Comparison of ENCODE assay signal across 8 cellular contexts in genomic region chr17:79810138-79811027, GRCh38. TPM values are rescaled to one million over a fixed set of nuclear protein-coding genes. Genes with fewer than 3 reads are reported as not detected.
A peak's percentile ranks its signal among the peaks of the same experiment; 100 is the strongest.
DNase-seq lines count a peak whose midpoint lies in the region; ATAC-seq and TF ChIP-seq lines count a peak whose summit lies in the region.

No MANE protein-coding gene starts in this region.

- H3K36me3 Mint-ChIP-seq in activated naive CD8-positive, alpha-beta T cell treated with anti-CD3 and anti-CD28 coated beads for 36 hours = no peaks in the 10 kb centered on the region

- H3K4me3 ChIP-seq in GM08714 (ENCODE audit: low read length) (peak overlapping the region; percentile 5; the same call in 1 of the 2 replicates), right atrium auricular region (peak overlapping the region; percentile 18 to 38), skeletal muscle cell (ENCODE audit: low read depth, low read length) (peak overlapping the region; percentile 34)

- H3K27ac ChIP-seq in right atrium auricular region = peak overlapping the region in 1 of 2 donors; percentile 4

- H3K9me3 Mint-ChIP-seq in activated naive CD8-positive, alpha-beta T cell treated with anti-CD3 and anti-CD28 coated beads for 36 hours = no peaks in the 10 kb centered on the region

- H3K4me1 Mint-ChIP-seq in activated naive CD8-positive, alpha-beta T cell treated with anti-CD3 and anti-CD28 coated beads for 36 hours = peaks cover 34% of the 10 kb centered on the region

- no peaks in the 10 kb centered on the region for H3K36me3 ChIP-seq in right atrium auricular region

- H3K4me1 ChIP-seq in right atrium auricular region = peaks cover 0 to 47% of the 10 kb centered on the region in 2 donors

- peaks cover 77% of the 10 kb centered on the region for H3K27me3 Mint-ChIP-seq in activated naive CD8-positive, alpha-beta T cell treated with anti-CD3 and anti-CD28 coated beads for 36 hours

- peak; percentile 91 for DNase-seq in NCI-H1436 treated with DMSO at 0.1 percent for 48 hours (lab: John Stamatoyannopoulos, UW)
- DNase-seq in SW480 (ENCODE audit: low spot score) = peak; percentile 93
- peak; percentile 85 for DNase-seq in activated naive CD8-positive, alpha-beta T cell treated with anti-CD3 and anti-CD28 coated beads for 36 hours
- DNase-seq in right atrium auricular region (ENCODE audit: low spot score) = no peak
- peak; percentile 30 for DNase-seq in skeletal muscle cell (ENCODE audit: low read depth)
- no peak for DNase-seq in dedifferentiated amniotic fluid mesenchymal stem cell (ENCODE audit: extremely low spot score)

- H3K27ac Mint-ChIP-seq in activated naive CD8-positive, alpha-beta T cell treated with anti-CD3 and anti-CD28 coated beads for 36 hours = no peak overlapping the region

- no peaks in the 10 kb centered on the region for H3K9me3 ChIP-seq in right atrium auricular region

- ATAC-seq in HG02763 (IDR thresholded peaks at IDR 0.05; ENCODE audit: unreplicated experiment) = peak; percentile 66

- H3K4me3 Mint-ChIP-seq in activated naive CD8-positive, alpha-beta T cell treated with anti-CD3 and anti-CD28 coated beads for 36 hours = no peak overlapping the region

- H3K27me3 ChIP-seq in right atrium auricular region = peaks cover 36 to 83% of the 10 kb centered on the region in 2 donors

- no peak for TF ChIP-seq CTCF in right atrium auricular region (IDR thresholded peaks at IDR 0.05)

RNA-seq across cellular contexts. Expression of gene CBX8, which starts 13.5 kb away (rescaled TPM):
- 1 to 10 TPM; 3.5 to 4.1 TPM for total RNA-seq in activated naive CD8-positive, alpha-beta T cell treated with anti-CD3 and anti-CD28 coated beads for 36 hours
- 1 to 10 TPM; 2.7 to 3.0 TPM for total RNA-seq in right atrium auricular region

RNA-seq across cellular contexts. Expression of gene CBX4, which starts 28.9 kb away (rescaled TPM):
- 10 to 100 TPM; 18.2 to 18.6 TPM for total RNA-seq in activated naive CD8-positive, alpha-beta T cell treated with anti-CD3 and anti-CD28 coated beads for 36 hours
- 10 to 100 TPM; 22.8 to 24.3 TPM for total RNA-seq in right atrium auricular region

RNA-seq across cellular contexts. Expression of gene CBX2, which starts 32.4 kb away (rescaled TPM):
- total RNA-seq in activated naive CD8-positive, alpha-beta T cell treated with anti-CD3 and anti-CD28 coated beads for 36 hours = 1 to 10 TPM; 5.2 to 5.4 TPM
- total RNA-seq in right atrium auricular region = 1 to 10 TPM; 1.0 to 1.7 TPM

Comparison
In these comparisons a context has a peak if more than half of its experiments do, and no peak if none do; other contexts are left out.
1. DNase-seq: peak in NCI-H1436 treated with DMSO at 0.1 percent for 48 hours (single experiment), SW480 (single experiment), activated naive CD8-positive, alpha-beta T cell treated with anti-CD3 and anti-CD28 coated beads for 36 hours (single experiment) and skeletal muscle cell (single experiment); none in right atrium auricular region (single experiment) and dedifferentiated amniotic fluid mesenchymal stem cell (single experiment).
2. Peak in every context shown above with its lines, with median percentiles within 50 percentile points of each other: H3K4me3 ChIP-seq.